In the genomic region with DNA sequence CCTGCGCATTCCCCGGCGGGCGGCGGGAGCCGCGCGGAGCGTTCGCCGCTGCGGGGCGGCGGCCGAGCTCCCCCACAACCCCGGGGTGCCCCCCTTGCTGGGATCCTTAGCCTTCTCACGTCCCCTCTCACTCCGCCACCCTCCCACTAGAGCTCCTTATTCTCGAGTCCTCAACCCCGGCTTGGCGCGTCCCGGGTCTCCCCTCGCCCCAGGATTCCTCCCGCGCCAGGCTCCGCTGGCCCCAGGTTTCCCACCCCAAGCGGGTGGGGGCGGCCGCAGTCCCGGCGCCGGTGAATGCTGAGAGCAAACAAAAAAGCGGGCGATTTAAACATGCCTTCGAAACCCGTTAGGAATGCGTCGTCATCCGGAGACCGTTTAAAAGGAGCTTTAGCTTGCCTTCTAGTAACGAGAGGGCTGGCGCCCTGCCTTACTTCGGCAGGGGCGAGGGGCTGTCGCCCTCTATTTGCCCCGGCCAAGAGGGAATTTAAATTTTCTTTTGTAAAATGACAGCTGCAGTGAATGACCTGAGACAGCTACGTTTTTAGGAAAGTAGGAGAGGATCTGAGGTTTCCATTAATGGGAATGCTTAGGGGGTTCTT, we compare ENCODE assay signal across 7 cellular contexts.
DNase-seq lines count a peak whose midpoint lies in the region; ATAC-seq, FAIRE-seq and TF ChIP-seq lines count a peak whose summit lies in the region.

No MANE protein-coding gene starts in this region.

- DNase-seq in EH (ENCODE audit: low read depth) (peak; percentile 86), HTR-8/SVneo (ENCODE audit: insufficient read length, low spot score) (peak; percentile 54), SIG-M5 (lab: John Stamatoyannopoulos, UW) (peak; percentile 1), cardiac fibroblast (ENCODE audit: low read depth in 2 of 2) (peak; percentile 74 to 84), kidney glomerular epithelial cell (lab: John Stamatoyannopoulos, UW) (peak; percentile 63)
- DNase-seq in stimulated activated CD4-positive, alpha-beta T cell treated with anti-CD3 and anti-CD28 coated beads, Interleukin-4, amount 100 ng/mL, for 24 hours = peak; percentile 44

- no peak for TF ChIP-seq CTCF in cardiac fibroblast (IDR thresholded peaks at IDR 0.05; ENCODE audit: low read depth, low read length)

- H3K4me3 ChIP-seq in cardiac fibroblast (replicated peaks in 1 of 2; ENCODE audit: low read depth in 2 of 2, low read length in 2 of 2) = peak overlapping the region; percentile 82 to 83

- peak; percentile 7 for ATAC-seq in GM21360 (IDR thresholded peaks at IDR 0.05; ENCODE audit: unreplicated experiment)

- FAIRE-seq in HTR-8/SVneo (lab: Jason Lieb, UNC) = no peak

Comparison
In these comparisons a context has a peak if more than half of its experiments do, and no peak if none do; other contexts are left out.
1. Peak in every context shown above with its lines: DNase-seq, ATAC-seq and H3K4me3 ChIP-seq.
2. DNase-seq: peak in every context shown above with its lines; median percentile 86 in EH; 79 in cardiac fibroblast; 63 in kidney glomerular epithelial cell; 54 in HTR-8/SVneo; 44 in stimulated activated CD4-positive, alpha-beta T cell treated with anti-CD3 and anti-CD28 coated beads, Interleukin-4, amount 100 ng/mL, for 24 hours; 1 in SIG-M5.